Comparison of ENCODE assay signal across 7 cellular contexts in the genomic region with DNA sequence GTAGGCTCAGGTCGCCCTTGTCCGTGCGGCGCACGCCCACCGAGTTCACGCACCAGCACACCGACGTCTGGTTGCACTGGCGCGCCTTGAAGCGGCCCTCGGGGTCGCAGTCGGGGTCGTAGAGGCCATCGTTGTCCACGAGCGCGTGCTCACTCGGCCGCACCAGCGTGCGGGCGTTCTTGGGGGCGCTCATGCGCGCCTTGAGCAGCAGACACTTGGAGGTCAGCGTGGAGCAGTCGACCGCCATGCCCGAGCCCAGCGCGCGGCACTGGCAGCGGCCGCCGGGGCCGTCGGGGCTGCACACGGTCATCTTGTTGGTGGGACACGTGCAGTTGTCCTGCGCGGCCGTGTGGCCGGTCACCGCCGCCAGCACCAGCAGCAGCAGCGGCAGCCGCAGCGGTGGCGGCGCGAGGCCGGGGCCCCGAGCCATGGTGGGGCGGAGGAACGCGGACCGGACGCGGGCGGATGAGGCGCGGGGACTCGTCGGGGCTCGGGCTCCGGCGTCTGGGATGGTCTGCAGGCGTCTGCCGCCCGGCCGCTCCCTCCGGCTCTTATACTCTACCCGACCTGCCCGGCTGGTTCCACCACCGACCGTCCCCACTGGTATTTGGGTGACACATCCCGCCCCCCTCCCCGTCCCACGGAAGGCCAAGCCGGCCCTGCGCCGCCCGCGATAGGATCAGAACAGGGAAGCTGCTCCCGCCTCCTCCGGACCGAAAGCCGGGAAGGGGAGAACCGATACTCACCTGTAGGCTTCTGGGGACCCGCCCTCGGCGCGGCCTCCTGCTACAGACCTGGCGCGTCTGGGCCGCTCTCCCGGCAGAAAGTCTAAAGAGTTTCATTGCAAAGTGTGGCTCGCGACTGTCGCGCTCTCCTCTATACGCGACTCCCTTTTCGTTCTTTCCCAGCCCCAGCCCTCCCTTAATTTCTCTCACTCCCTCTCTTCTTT. TPM values are rescaled to one million over a fixed set of nuclear protein-coding genes. Genes with fewer than 3 reads are reported as not detected.
DNase-seq lines count a peak whose midpoint lies in the region; ATAC-seq and TF ChIP-seq lines count a peak whose summit lies in the region.

A gene with protein sequence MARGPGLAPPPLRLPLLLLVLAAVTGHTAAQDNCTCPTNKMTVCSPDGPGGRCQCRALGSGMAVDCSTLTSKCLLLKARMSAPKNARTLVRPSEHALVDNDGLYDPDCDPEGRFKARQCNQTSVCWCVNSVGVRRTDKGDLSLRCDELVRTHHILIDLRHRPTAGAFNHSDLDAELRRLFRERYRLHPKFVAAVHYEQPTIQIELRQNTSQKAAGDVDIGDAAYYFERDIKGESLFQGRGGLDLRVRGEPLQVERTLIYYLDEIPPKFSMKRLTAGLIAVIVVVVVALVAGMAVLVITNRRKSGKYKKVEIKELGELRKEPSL (minus strand): TSS at position 526 of the 949 bp plus-strand sequence. CDS start 96 bp downstream, at position 430.

- H3K36me3 ChIP-seq in breast epithelium: no peaks in the 10 kb centered on the region
- no peaks in the 10 kb centered on the region for H3K36me3 ChIP-seq in stomach

- 5 to 27% (median 8%) methylated on average over 21 to 107 of the region's 107 CpGs for WGBS in stomach, 5 donors

- TF ChIP-seq POLR2A in breast epithelium (IDR thresholded peaks at IDR 0.05) (peak; percentile 74), stomach (IDR thresholded peaks at IDR 0.05) (no peak)

- H3K27me3 ChIP-seq in breast epithelium (peaks cover 0 to 3% of the 10 kb centered on the region in 2 donors), stomach (peaks cover 0 to 34% (median 16%) of the 10 kb centered on the region in 3 donors)

- peak; percentile 20 to 74 (median 32) for TF ChIP-seq CTCF in breast epithelium (IDR thresholded peaks at IDR 0.05)
- TF ChIP-seq CTCF in stomach (IDR thresholded peaks at IDR 0.05): no peak

- DNase-seq in breast epithelium (ENCODE audit: low spot score in 2 of 2): peak; percentile 95
- DNase-seq in left colon: peak; percentile 44 to 66
- DNase-seq in stomach: peak; percentile 84
- no peak for DNase-seq in HuH-7 (ENCODE audit: low spot score)
- no peak for DNase-seq in NOMO-1 (lab: John Stamatoyannopoulos, UW; ENCODE audit: unreplicated experiment in 2 of 2)

- ATAC-seq in left colon (peak; percentile 94), GM18519 (IDR thresholded peaks at IDR 0.05; ENCODE audit: low FRiP score, unreplicated experiment) (no peak)

- H3K9me3 ChIP-seq in breast epithelium (no peaks in the 10 kb centered on the region), stomach (no peaks in the 10 kb centered on the region)

- H3K4me1 ChIP-seq in breast epithelium (no peaks in the 10 kb centered on the region), stomach (peaks cover 12 to 59% (median 24%) of the 10 kb centered on the region in 4 donors)

- TF ChIP-seq EP300 in Ishikawa (IDR thresholded peaks at IDR 0.05; ENCODE audit: borderline replicate concordance): peak; percentile 62; the same call in 1 of the 2 replicates
- no peak for TF ChIP-seq EP300 in stomach (IDR thresholded peaks at IDR 0.05)

- TF ChIP-seq RAD21 in Ishikawa (IDR thresholded peaks at IDR 0.05; ENCODE audit: low read depth): peak; percentile 3; the same call in 1 of the 2 replicates

- intact Hi-C loops in breast epithelium (cut with DNase I; ENCODE audit: low total_unique reads): no loop called here
- intact Hi-C loops in left colon (cut with DNase I, micrococcal nuclease): no loop called here
- intact Hi-C loops in stomach (cut with DNase I; ENCODE audit: low total_unique reads): no loop called here

- peak within 1 kb of the TSS; percentile 37 to 74 (median 68) for H3K4me3 ChIP-seq in breast epithelium
- peak within 1 kb of the TSS; percentile 41 to 58 (median 46) for H3K4me3 ChIP-seq in stomach

- H3K27ac ChIP-seq in breast epithelium (peak within 1 kb of the TSS; percentile 91 to 98), stomach (peak within 1 kb of the TSS; percentile 71 to 86 (median 83))

TF ChIP-seq in Ishikawa, 13 proteins besides CTCF, POLR2A, EP300 and RAD21:
- 0 out of 2 replicates have a peak, but pooled peaks have one; percentile 34 for TF ChIP-seq YY1 (IDR thresholded peaks at IDR 0.05; ENCODE audit: low read depth)
- peak; percentile 15; the same call in 1 of the 2 replicates for TF ChIP-seq FOXM1 (IDR thresholded peaks at IDR 0.05; ENCODE audit: borderline replicate concordance, low read depth)
- TF ChIP-seq NFIC (IDR thresholded peaks at IDR 0.05): peak; percentile 30
- TF ChIP-seq TCF12 (IDR thresholded peaks at IDR 0.05; ENCODE audit: low read depth): peak; percentile 76
- TF ChIP-seq, protein P1, sequence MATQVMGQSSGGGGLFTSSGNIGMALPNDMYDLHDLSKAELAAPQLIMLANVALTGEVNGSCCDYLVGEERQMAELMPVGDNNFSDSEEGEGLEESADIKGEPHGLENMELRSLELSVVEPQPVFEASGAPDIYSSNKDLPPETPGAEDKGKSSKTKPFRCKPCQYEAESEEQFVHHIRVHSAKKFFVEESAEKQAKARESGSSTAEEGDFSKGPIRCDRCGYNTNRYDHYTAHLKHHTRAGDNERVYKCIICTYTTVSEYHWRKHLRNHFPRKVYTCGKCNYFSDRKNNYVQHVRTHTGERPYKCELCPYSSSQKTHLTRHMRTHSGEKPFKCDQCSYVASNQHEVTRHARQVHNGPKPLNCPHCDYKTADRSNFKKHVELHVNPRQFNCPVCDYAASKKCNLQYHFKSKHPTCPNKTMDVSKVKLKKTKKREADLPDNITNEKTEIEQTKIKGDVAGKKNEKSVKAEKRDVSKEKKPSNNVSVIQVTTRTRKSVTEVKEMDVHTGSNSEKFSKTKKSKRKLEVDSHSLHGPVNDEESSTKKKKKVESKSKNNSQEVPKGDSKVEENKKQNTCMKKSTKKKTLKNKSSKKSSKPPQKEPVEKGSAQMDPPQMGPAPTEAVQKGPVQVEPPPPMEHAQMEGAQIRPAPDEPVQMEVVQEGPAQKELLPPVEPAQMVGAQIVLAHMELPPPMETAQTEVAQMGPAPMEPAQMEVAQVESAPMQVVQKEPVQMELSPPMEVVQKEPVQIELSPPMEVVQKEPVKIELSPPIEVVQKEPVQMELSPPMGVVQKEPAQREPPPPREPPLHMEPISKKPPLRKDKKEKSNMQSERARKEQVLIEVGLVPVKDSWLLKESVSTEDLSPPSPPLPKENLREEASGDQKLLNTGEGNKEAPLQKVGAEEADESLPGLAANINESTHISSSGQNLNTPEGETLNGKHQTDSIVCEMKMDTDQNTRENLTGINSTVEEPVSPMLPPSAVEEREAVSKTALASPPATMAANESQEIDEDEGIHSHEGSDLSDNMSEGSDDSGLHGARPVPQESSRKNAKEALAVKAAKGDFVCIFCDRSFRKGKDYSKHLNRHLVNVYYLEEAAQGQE (IDR thresholded peaks at IDR 0.05; ENCODE audit: low read depth): no peak
- TF ChIP-seq, protein P2, sequence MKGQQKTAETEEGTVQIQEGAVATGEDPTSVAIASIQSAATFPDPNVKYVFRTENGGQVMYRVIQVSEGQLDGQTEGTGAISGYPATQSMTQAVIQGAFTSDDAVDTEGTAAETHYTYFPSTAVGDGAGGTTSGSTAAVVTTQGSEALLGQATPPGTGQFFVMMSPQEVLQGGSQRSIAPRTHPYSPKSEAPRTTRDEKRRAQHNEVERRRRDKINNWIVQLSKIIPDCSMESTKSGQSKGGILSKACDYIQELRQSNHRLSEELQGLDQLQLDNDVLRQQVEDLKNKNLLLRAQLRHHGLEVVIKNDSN (IDR thresholded peaks at IDR 0.05): no peak
- no peak for TF ChIP-seq EGR1 (IDR thresholded peaks at IDR 0.05)
- TF ChIP-seq TAF1 (IDR thresholded peaks at IDR 0.05; ENCODE audit: low read depth): peak; percentile 63; the same call in 1 of the 2 replicates
- TF ChIP-seq, protein P3, sequence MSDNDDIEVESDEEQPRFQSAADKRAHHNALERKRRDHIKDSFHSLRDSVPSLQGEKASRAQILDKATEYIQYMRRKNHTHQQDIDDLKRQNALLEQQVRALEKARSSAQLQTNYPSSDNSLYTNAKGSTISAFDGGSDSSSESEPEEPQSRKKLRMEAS (IDR thresholded peaks at IDR 0.05): peak; percentile 48
- TF ChIP-seq TEAD4 (IDR thresholded peaks at IDR 0.05): peak; percentile 74
- peak; percentile 14; the same call in 1 of the 2 replicates for TF ChIP-seq CEBPB (IDR thresholded peaks at IDR 0.05)

RNA-seq across cellular contexts. Expression of the gene that starts here (rescaled TPM):
- 100 to 1,000 TPM in 2 of 3 donors, 1 to 10 TPM in 1; 1.1 to 335 (median 230) TPM for total RNA-seq in breast epithelium
- total RNA-seq in left colon: under 1 TPM; 0.37 to 0.42 TPM
- 10 to 100 TPM in 3 of 5 donors, not detected in 2; 12.1 to 41.1 (median 33.6) TPM for total RNA-seq in stomach
- polyA plus RNA-seq in stomach: 100 to 1,000 TPM in 1 of 3 donors, 10 to 100 TPM in 1, 1 to 10 TPM in 1; 5.2 to 369 (median 36.7) TPM

Comparison
In these comparisons a context has a peak if more than half of its experiments do, and no peak if none do; other contexts are left out.
1. Peak in DNase-seq and ATAC-seq in left colon; RNA of the gene not detected or under 1 TPM.
2. DNase-seq: peak in breast epithelium (2 of 2) and stomach (single experiment); none in HuH-7 (single experiment) and NOMO-1 (0 of 2).
3. CTCF ChIP-seq: peak in breast epithelium (3 of 3); none in stomach (0 of 7).